8 cellular contexts compared by ENCODE assay signal in genomic region chr1:205976708-205977107, GRCh38. TPM values are rescaled to one million over a fixed set of nuclear protein-coding genes. Genes with fewer than 3 reads are reported as not detected.
DNase-seq lines count a peak whose midpoint lies in the region; ATAC-seq and TF ChIP-seq lines count a peak whose summit lies in the region.

No MANE protein-coding gene starts in this region.

- H3K27ac ChIP-seq in thyroid gland = no peak overlapping the region

- intact Hi-C loops in left cardiac atrium (cut with DNase I) (loop anchor here (1.0 to 10.0 kb wide), 5 partner anchors 54 to 314 kb away; no protein-coding TSS in a partner anchor), thyroid gland (cut with DNase I) (loop anchor here (2.0 to 5.0 kb wide), 3 partner anchors 58 to 319 kb away; no protein-coding TSS in a partner anchor)

- H3K9me3 ChIP-seq in thyroid gland = no peaks in the 10 kb centered on the region

- peaks cover 0 to 22% of the 10 kb centered on the region in 2 donors for H3K4me1 ChIP-seq in thyroid gland

- no peak for TF ChIP-seq CTCF in thyroid gland (IDR thresholded peaks at IDR 0.05)

- peak; percentile 31 for DNase-seq in NCI-H2196 (lab: John Stamatoyannopoulos, UW; ENCODE audit: unreplicated experiment)
- DNase-seq in NCI-H2196 treated with DMSO at 0.1 percent for 48 hours (lab: John Stamatoyannopoulos, UW; ENCODE audit: unreplicated experiment) = no peak
- DNase-seq in SK-N-DZ (ENCODE audit: low spot score) = peak; percentile 74
- DNase-seq in left cardiac atrium = peak; percentile 66
- DNase-seq in thyroid gland = peak; percentile 16 to 21
- no peak for DNase-seq in GOT3 (lab: John Stamatoyannopoulos, UW)
- no peak for DNase-seq in GDM1 (lab: John Stamatoyannopoulos, UW)

- ATAC-seq in left cardiac atrium = peak; percentile 80 to 89
- no peak for ATAC-seq in GM21390 (IDR thresholded peaks at IDR 0.05; ENCODE audit: unreplicated experiment)

- H3K4me3 ChIP-seq in thyroid gland (replicated peaks in 1 of 3) = no peak overlapping the region

- no peaks in the 10 kb centered on the region for H3K36me3 ChIP-seq in thyroid gland

- TF ChIP-seq POLR2A in thyroid gland (IDR thresholded peaks at IDR 0.05) = no peak

- no peaks in the 10 kb centered on the region for H3K27me3 ChIP-seq in thyroid gland

- 61 to 64% methylated on average over 7 of the region's 7 CpGs for WGBS in thyroid gland, 2 donors

RNA-seq across cellular contexts. Expression of gene RAB7B, which starts 26.5 kb away (rescaled TPM):
- polyA plus RNA-seq in SK-N-DZ (2014; cell fraction: cytosol; rRNA removed) = not detected in 2 replicates
- not detected in 2 replicates for polyA plus RNA-seq in SK-N-DZ (2014; cell fraction: nucleus; rRNA removed)
- total RNA-seq in left cardiac atrium = 1 to 10 TPM; 2.4 to 4.5 TPM
- 10 to 100 TPM in 2 of 4 donors, 1 to 10 TPM in 2; 4.8 to 12.6 (median 8.7) TPM for total RNA-seq in thyroid gland

RNA-seq across cellular contexts. Expression of gene SLC26A9, which starts 33.5 kb away (rescaled TPM):
- not detected in 2 replicates for polyA plus RNA-seq in SK-N-DZ (2014; cell fraction: cytosol; rRNA removed)
- not detected in 2 replicates for polyA plus RNA-seq in SK-N-DZ (2014; cell fraction: nucleus; rRNA removed)
- total RNA-seq in left cardiac atrium (10 to 100 TPM; 11.3 to 25.4 TPM), thyroid gland (1 to 10 TPM; 1.6 to 4.8 (median 3.3) TPM)

RNA-seq across cellular contexts. Expression of gene CTSE, which starts 47.0 kb away (rescaled TPM):
- polyA plus RNA-seq in SK-N-DZ (2014; cell fraction: cytosol; rRNA removed) = not detected in 2 replicates
- polyA plus RNA-seq in SK-N-DZ (2014; cell fraction: nucleus; rRNA removed) = not detected in 2 replicates
- total RNA-seq in left cardiac atrium (not detected), thyroid gland (10 to 100 TPM in 3 of 4 donors, 1 to 10 TPM in 1; 3.6 to 38.2 (median 19.0) TPM)

Comparison
In these comparisons a context has a peak if more than half of its experiments do, and no peak if none do; other contexts are left out.
1. DNase-seq: peak in NCI-H2196 (single experiment), SK-N-DZ (single experiment), left cardiac atrium (single experiment) and thyroid gland (2 of 2); none in NCI-H2196 treated with DMSO at 0.1 percent for 48 hours (single experiment), GOT3 (single experiment) and GDM1 (single experiment).
2. RNA of gene CTSE, which starts 47.0 kb away (total RNA-seq): 3.6 to 38.2 TPM in thyroid gland; not detected in left cardiac atrium; every median in the first group is over 4 times any median in the second.